In genomic region chr14:35404246-35404495, GRCh38 we compare ENCODE assay signal across 8 cellular contexts. TPM values are rescaled to one million over a fixed set of nuclear protein-coding genes. Genes with fewer than 3 reads are reported as not detected.
DNase-seq lines count a peak whose midpoint lies in the region; ATAC-seq and TF ChIP-seq lines count a peak whose summit lies in the region.

No MANE protein-coding gene starts in this region.

- H3F3A ChIP-seq in neural progenitor cell (ENCODE audit: low read depth): peaks cover 21% of the 10 kb centered on the region

- H3K4me3 Mint-ChIP-seq in Caco-2 (ENCODE audit: unreplicated experiment) (peak overlapping the region; percentile 86), neural progenitor cell (peak overlapping the region; percentile 96)
- H3K4me3 Mint-ChIP-seq in dendritic cell treated with granulocyte-macrophage colony-stimulating factor and Interleukin-4, amounts not matched to agents 40 ng/mL and 50 ng/mL, for 4 days: peak overlapping the region; percentile 99

- TF ChIP-seq CTCF in Caco-2 (IDR thresholded peaks at IDR 0.05; ENCODE audit: insufficient read depth in 1 of 2, low read depth in 1 of 2, low read length in 1 of 2, severe bottlenecking in 1 of 2, unreplicated experiment in 1 of 2) (no peak), KMS-11 (conservative IDR thresholded peaks at IDR 0.05; ENCODE audit: low read depth, low read length) (no peak), neural progenitor cell (IDR thresholded peaks at IDR 0.05) (no peak)

- no peak for DNase-seq in Caco-2
- no peak for DNase-seq in neural progenitor cell (ENCODE audit: low spot score)
- DNase-seq in GOT3 (lab: John Stamatoyannopoulos, UW): no peak
- no peak for DNase-seq in SW 1271 (lab: John Stamatoyannopoulos, UW)
- DNase-seq in erythroblast (lab: John Stamatoyannopoulos, UW): no peak

- ATAC-seq in HG03432 (IDR thresholded peaks at IDR 0.05; ENCODE audit: unreplicated experiment): no peak

- peak overlapping the region; percentile 95 for H3K27ac Mint-ChIP-seq in Caco-2 (ENCODE audit: unreplicated experiment)
- peak overlapping the region; percentile 100 for H3K27ac Mint-ChIP-seq in dendritic cell treated with granulocyte-macrophage colony-stimulating factor and Interleukin-4, amounts not matched to agents 40 ng/mL and 50 ng/mL, for 4 days
- H3K27ac Mint-ChIP-seq in neural progenitor cell: peak overlapping the region; percentile 86

- TF ChIP-seq POLR2A in erythroblast (IDR thresholded peaks at IDR 0.05; ENCODE audit: low read length): no peak

- H3K27me3 Mint-ChIP-seq in Caco-2 (ENCODE audit: insufficient read depth, unreplicated experiment) (no peaks in the 10 kb centered on the region), neural progenitor cell (ENCODE audit: insufficient read depth, low read depth) (peaks cover 5% of the 10 kb centered on the region)
- H3K27me3 Mint-ChIP-seq in dendritic cell treated with granulocyte-macrophage colony-stimulating factor and Interleukin-4, amounts not matched to agents 40 ng/mL and 50 ng/mL, for 4 days: no peaks in the 10 kb centered on the region

- H3K4me2 ChIP-seq in KMS-11: no peak overlapping the region; the same call in 1 of the 2 replicates
- peak overlapping the region; percentile 86 for H3K4me2 ChIP-seq in neural progenitor cell

- H3K4me1 Mint-ChIP-seq in Caco-2 (ENCODE audit: low read depth, unreplicated experiment) (peaks cover 9% of the 10 kb centered on the region), neural progenitor cell (peaks cover 23% of the 10 kb centered on the region)
- peaks cover 33% of the 10 kb centered on the region for H3K4me1 Mint-ChIP-seq in dendritic cell treated with granulocyte-macrophage colony-stimulating factor and Interleukin-4, amounts not matched to agents 40 ng/mL and 50 ng/mL, for 4 days (ENCODE audit: low read depth)

- H2AFZ ChIP-seq in KMS-11 (ENCODE audit: low read depth) (no peak overlapping the region), neural progenitor cell (replicated peaks) (peak overlapping the region; percentile 66)

- peak overlapping the region; percentile 97 for H3K9ac ChIP-seq in KMS-11
- peak overlapping the region; percentile 66 for H3K9ac ChIP-seq in neural progenitor cell

- H3K4me3 ChIP-seq in Caco-2 (ENCODE audit: low read depth, low read length) (peak overlapping the region; percentile 97), KMS-11 (IDR thresholded peaks at IDR 0.05; ENCODE audit: insufficient read depth, low read depth, low read length) (no peak overlapping the region), neural progenitor cell (peak overlapping the region; percentile 95)

- no peaks in the 10 kb centered on the region; the same call in 1 of the 2 replicates for H3K27me3 ChIP-seq in Caco-2 (replicated peaks; ENCODE audit: control insufficient read depth, insufficient read depth, low read length)
- no peaks in the 10 kb centered on the region for H3K27me3 ChIP-seq in KMS-11 (ENCODE audit: insufficient read depth, low read depth)
- H3K27me3 ChIP-seq in neural progenitor cell: no peaks in the 10 kb centered on the region

- H3K9me3 Mint-ChIP-seq in Caco-2 (ENCODE audit: unreplicated experiment) (no peaks in the 10 kb centered on the region), neural progenitor cell (no peaks in the 10 kb centered on the region)
- H3K9me3 Mint-ChIP-seq in dendritic cell treated with granulocyte-macrophage colony-stimulating factor and Interleukin-4, amounts not matched to agents 40 ng/mL and 50 ng/mL, for 4 days: no peaks in the 10 kb centered on the region

- POLR2A ChIA-PET in Caco-2 (lab: Charles Lee): interaction anchor here (0.5 to 2.7 kb wide), 9 partner anchors 25 to 791 kb away, joined by 3 to 47 read pairs (median 4); partner anchors contain the start of genes PPP2R3C, PRORP, PSMA6 and SRP54

- intact Hi-C loops in Caco-2 (cut with micrococcal nuclease; ENCODE audit: unreplicated experiment): loop anchor here (1.0 to 10.0 kb wide), 5 partner anchors 30 to 357 kb away; partner anchors contain the start of genes FAM177A1, PPP2R3C, PRORP and PSMA6
- intact Hi-C loops in dendritic cell treated with granulocyte-macrophage colony-stimulating factor and Interleukin-4, amounts not matched to agents 40 ng/mL and 50 ng/mL, for 4 days (cut with micrococcal nuclease): loop anchor here (1.0 to 2.0 kb wide), 2 partner anchors 39 to 107 kb away; no protein-coding TSS in a partner anchor

- H3K27ac ChIP-seq in KMS-11 (peak overlapping the region; percentile 98), neural progenitor cell (peak overlapping the region; percentile 82)

- BruUV-seq in Caco-2 (replicated peaks; lab: Mats Ljungman, UMichigan): no TSS peak

- no peaks in the 10 kb centered on the region for H3K9me3 ChIP-seq in Caco-2
- H3K9me3 ChIP-seq in neural progenitor cell (ENCODE audit: low read depth): no peaks in the 10 kb centered on the region

- H3K36me3 ChIP-seq in Caco-2 (ENCODE audit: control insufficient read depth, insufficient read depth, low read length) (peaks cover 3% of the 10 kb centered on the region; the same call in 1 of the 2 replicates), KMS-11 (ENCODE audit: insufficient read depth) (peaks cover 15% of the 10 kb centered on the region; the same call in 1 of the 2 replicates), neural progenitor cell (no peaks in the 10 kb centered on the region)

- CTCF ChIA-PET in Caco-2 (lab: Charles Lee): interaction anchor here (0.6 to 2.6 kb wide), 9 partner anchors 10 to 687 kb away, joined by 3 to 13 read pairs (median 4); partner anchors contain the start of gene PSMA6

- H3K79me2 ChIP-seq in KMS-11 (ENCODE audit: insufficient read depth, low read depth) (peaks cover 17% of the 10 kb centered on the region), neural progenitor cell (ENCODE audit: low read depth) (peaks cover 12% of the 10 kb centered on the region)

- H4K20me1 ChIP-seq in KMS-11 (ENCODE audit: insufficient read depth) (no peaks in the 10 kb centered on the region), neural progenitor cell (ENCODE audit: low read depth) (peaks cover 15% of the 10 kb centered on the region)

- H3K4me1 ChIP-seq in Caco-2 (peaks cover 22% of the 10 kb centered on the region), KMS-11 (ENCODE audit: low read depth, poor library complexity, severe bottlenecking) (peaks cover 43% of the 10 kb centered on the region), neural progenitor cell (peaks cover 7% of the 10 kb centered on the region)

- H3K36me3 Mint-ChIP-seq in Caco-2 (ENCODE audit: insufficient read depth, unreplicated experiment): peaks cover 57% of the 10 kb centered on the region
- H3K36me3 Mint-ChIP-seq in dendritic cell treated with granulocyte-macrophage colony-stimulating factor and Interleukin-4, amounts not matched to agents 40 ng/mL and 50 ng/mL, for 4 days (ENCODE audit: low read depth): peaks cover 59% of the 10 kb centered on the region
- H3K36me3 Mint-ChIP-seq in neural progenitor cell: peaks cover 7% of the 10 kb centered on the region

RNA-seq across cellular contexts. Expression of gene NFKBIA, which starts 0.4 kb away (rescaled TPM):
- total RNA-seq in Caco-2 (2022) (33.4 and 39.9 TPM in 2 replicates), neural progenitor cell (ENCODE audit: low replicate concordance) (26.4 and 31.6 TPM in 2 replicates)
